In the genomic region with DNA sequence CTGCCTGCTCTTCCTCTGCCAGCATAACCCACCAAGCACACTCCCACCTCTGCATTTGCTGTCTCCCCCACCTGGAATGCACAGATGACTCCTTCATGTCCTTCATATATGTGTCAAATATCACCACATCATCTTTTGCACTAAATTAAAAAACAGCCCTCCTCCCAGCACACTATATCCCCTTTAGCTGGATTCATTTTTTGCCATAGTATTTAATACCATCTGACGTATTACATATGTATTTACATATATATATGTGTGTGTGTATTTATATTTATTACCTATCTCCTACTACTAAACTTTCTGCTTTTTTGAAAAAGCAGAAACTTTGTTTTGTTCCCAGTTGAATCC, we compare ENCODE assay signal across 9 cellular contexts. TPM values are rescaled to one million over a fixed set of nuclear protein-coding genes. Genes with fewer than 3 reads are reported as not detected.
DNase-seq lines count a peak whose midpoint lies in the region; TF ChIP-seq lines count a peak whose summit lies in the region.
"Had no signal": no experiment of that assay in that cellular context is flagged by ENCODE, and none has a peak within 500 bp of the region (broad histone marks: within the 10 kb centered on the region; RNA-seq: fewer than 3 reads in every experiment).

No MANE protein-coding gene starts in this region.

- H3K27me3 ChIP-seq in BE2C (no peaks in the 10 kb centered on the region), H9 (ENCODE audit: insufficient read depth, low read length) (no peaks in the 10 kb centered on the region), mesendoderm (ENCODE audit: insufficient read depth, low read length, poor library complexity) (no peaks in the 10 kb centered on the region)

- H2BK15ac ChIP-seq in H9 (ENCODE audit: low read depth, low read length): no peak overlapping the region
- no peak overlapping the region for H2BK15ac ChIP-seq in mesendoderm (replicated peaks; ENCODE audit: low read depth)

- H4K5ac ChIP-seq in H9 (ENCODE audit: insufficient read length, low read depth, low read length) (no peak overlapping the region), mesendoderm (ENCODE audit: low read length) (peak overlapping the region; percentile 17)

- H3K18ac ChIP-seq in H9 (ENCODE audit: insufficient read length, low read depth, low read length): peak overlapping the region; percentile 54
- no peak overlapping the region for H3K18ac ChIP-seq in mesendoderm (ENCODE audit: low read length)

- WGBS in H9 (ENCODE audit: extremely low coverage, insufficient read length, low lambda C conversion rate): no CpG with 5 or more reads among the region's 1 CpG
- WGBS in mesendoderm (ENCODE audit: extremely low coverage, insufficient coverage, low lambda C conversion rate): no CpG with 5 or more reads among the region's 1 CpG

- peak overlapping the region; percentile 37 to 45; a peak in 3 of 5 replicates for H3K4me3 Mint-ChIP-seq in H9
- H3K4me3 Mint-ChIP-seq in activated T-helper 1 cell treated with anti-CD3 and anti-CD28 coated beads, Interleukin-12 subunit alpha, Interleukin-12 subunit beta, Interleukin-2, Interleukin-4 antibody, amounts not matched to agents 30 ng/mL and 10 ng/mL and 1 ng/mL, durations not matched to agents 14 hours and 24 hours and 36 hours: no peak overlapping the region

- no peak overlapping the region for H2AK5ac ChIP-seq in H9 (ENCODE audit: insufficient read length, low read length)
- no peak overlapping the region for H2AK5ac ChIP-seq in mesendoderm (ENCODE audit: low read length)

- H3K9me3 ChIP-seq in BE2C (no peaks in the 10 kb centered on the region), H9 (ENCODE audit: control insufficient read depth, low read depth, low read length) (no peaks in the 10 kb centered on the region)
- H3K9me3 ChIP-seq: SK-N-SH had no signal

- H3K4me3 ChIP-seq in BE2C (ENCODE audit: low read depth, low read length) (peak overlapping the region; percentile 14), mesendoderm (ENCODE audit: low read length) (no peak overlapping the region)

- no peaks in the 10 kb centered on the region for H3K23me2 ChIP-seq in H9 (ENCODE audit: insufficient read length, low read depth, low read length, poor library complexity, severe bottlenecking)

- H3K9ac ChIP-seq in H9 (ENCODE audit: extremely low read depth, insufficient read length, low read length) (no peak overlapping the region), mesendoderm (ENCODE audit: low read length) (peak overlapping the region; percentile 0)
- H3K9ac ChIP-seq: SK-N-SH had no signal

- H3K9me3 Mint-ChIP-seq in H9: no peaks in the 10 kb centered on the region; a peak in 1 of 5 replicates
- no peaks in the 10 kb centered on the region for H3K9me3 Mint-ChIP-seq in activated T-helper 1 cell treated with anti-CD3 and anti-CD28 coated beads, Interleukin-12 subunit alpha, Interleukin-12 subunit beta, Interleukin-2, Interleukin-4 antibody, amounts not matched to agents 30 ng/mL and 10 ng/mL and 1 ng/mL, durations not matched to agents 14 hours and 24 hours and 36 hours

- DNase-seq in BE2C: no peak
- no peak for DNase-seq in H9
- DNase-seq in activated T-helper 1 cell treated with anti-CD3 and anti-CD28 coated beads, Interleukin-12 subunit alpha, Interleukin-12 subunit beta, Interleukin-2, Interleukin-4 antibody, amounts not matched to agents 30 ng/mL and 10 ng/mL and 1 ng/mL, durations not matched to agents 14 hours and 24 hours and 36 hours (ENCODE audit: low spot score): no peak
- DNase-seq in mesendoderm: no peak
- DNase-seq in NCI-H128 (lab: John Stamatoyannopoulos, UW; ENCODE audit: unreplicated experiment): no peak
- no peak for DNase-seq in NCI-H2171 treated with DMSO at 0.1 percent for 48 hours (lab: John Stamatoyannopoulos, UW)
- DNase-seq in SKM-1 (lab: John Stamatoyannopoulos, UW; ENCODE audit: unreplicated experiment): no peak
- DNase-seq in NCI-H524 (lab: John Stamatoyannopoulos, UW): no peak

- no peak overlapping the region for H4K91ac ChIP-seq in H9 (ENCODE audit: insufficient read length, low read depth, low read length)

- no peaks in the 10 kb centered on the region for H4K20me1 ChIP-seq in H9 (ENCODE audit: control insufficient read depth, insufficient read depth, insufficient read length)

- H4K8ac ChIP-seq in H9 (replicated peaks; ENCODE audit: insufficient read length, low read depth, low read length): no peak overlapping the region
- H4K8ac ChIP-seq in mesendoderm (ENCODE audit: low read depth, low read length): no peak overlapping the region

- no peak overlapping the region for H3K14ac ChIP-seq in H9 (ENCODE audit: insufficient read depth, low read length)

- H3T11ph ChIP-seq in H9 (ENCODE audit: low read length): no peak overlapping the region

- H3K4me1 ChIP-seq in BE2C (peaks cover 3% of the 10 kb centered on the region), H9 (ENCODE audit: insufficient read depth, low read length) (no peaks in the 10 kb centered on the region), mesendoderm (ENCODE audit: control insufficient read depth, low read depth, low read length) (peaks cover 2% of the 10 kb centered on the region)

- intact Hi-C loops in activated T-helper 1 cell treated with anti-CD3 and anti-CD28 coated beads, Interleukin-12 subunit alpha, Interleukin-12 subunit beta, Interleukin-2, Interleukin-4 antibody, amounts not matched to agents 30 ng/mL and 10 ng/mL and 1 ng/mL, durations not matched to agents 14 hours and 24 hours and 36 hours (cut with micrococcal nuclease): loop anchor here (1.0 kb wide), 1 partner anchor 29 kb away; the partner anchor contains the start of gene UBL7

- no peak overlapping the region for H3K4me2 ChIP-seq in H9 (ENCODE audit: insufficient read depth, insufficient read length, low read length)
- no peak overlapping the region for H3K4me2 ChIP-seq in mesendoderm (ENCODE audit: low read length)
- H3K4me2 ChIP-seq: SK-N-SH had no signal

- H3K79me1 ChIP-seq in H9 (ENCODE audit: insufficient read depth, low read depth, low read length, poor library complexity, severe bottlenecking) (no peaks in the 10 kb centered on the region), mesendoderm (ENCODE audit: low read length) (no peaks in the 10 kb centered on the region)

- H3K23ac ChIP-seq in H9 (ENCODE audit: insufficient read length, low read depth, low read length): no peak overlapping the region
- H3K23ac ChIP-seq in mesendoderm (ENCODE audit: low read length): no peak overlapping the region

- H2BK120ac ChIP-seq in H9 (ENCODE audit: low read depth, low read length, poor library complexity, severe bottlenecking) (no peak overlapping the region), mesendoderm (ENCODE audit: low read depth, low read length) (no peak overlapping the region)

- TF ChIP-seq CTCF in BE2C (IDR thresholded peaks at IDR 0.05; ENCODE audit: low read depth, low read length) (no peak), H9 (conservative IDR thresholded peaks at IDR 0.05) (no peak)

- H2BK5ac ChIP-seq in H9 (ENCODE audit: insufficient read length, low read length): no peak overlapping the region
- no peak overlapping the region for H2BK5ac ChIP-seq in mesendoderm (ENCODE audit: low read length)

- H3K27ac Mint-ChIP-seq in H9: peak overlapping the region; percentile 46 to 97 (median 64); a peak in 6 of 7 replicates
- H3K27ac Mint-ChIP-seq in activated T-helper 1 cell treated with anti-CD3 and anti-CD28 coated beads, Interleukin-12 subunit alpha, Interleukin-12 subunit beta, Interleukin-2, Interleukin-4 antibody, amounts not matched to agents 30 ng/mL and 10 ng/mL and 1 ng/mL, durations not matched to agents 14 hours and 24 hours and 36 hours: peak overlapping the region; percentile 64

- peaks cover 0 to 6% (median 4%) of the 10 kb centered on the region in 3 experiments; a peak in 4 of 7 replicates for H3K36me3 Mint-ChIP-seq in H9 (ENCODE audit: insufficient read depth in 1 of 3, low read depth in 3 of 3)
- no peaks in the 10 kb centered on the region for H3K36me3 Mint-ChIP-seq in activated T-helper 1 cell treated with anti-CD3 and anti-CD28 coated beads, Interleukin-12 subunit alpha, Interleukin-12 subunit beta, Interleukin-2, Interleukin-4 antibody, amounts not matched to agents 30 ng/mL and 10 ng/mL and 1 ng/mL, durations not matched to agents 14 hours and 24 hours and 36 hours (ENCODE audit: low read depth)

- no peak overlapping the region for H2BK20ac ChIP-seq in H9 (ENCODE audit: low read depth, low read length, poor library complexity, severe bottlenecking)

- H3K36me3 ChIP-seq in BE2C (no peaks in the 10 kb centered on the region), mesendoderm (ENCODE audit: control insufficient read depth, insufficient read depth, low read length) (no peaks in the 10 kb centered on the region)

- H3K4ac ChIP-seq in H9 (ENCODE audit: low read depth, low read length): no peak overlapping the region
- H3K4ac ChIP-seq in mesendoderm (ENCODE audit: low read depth, low read length): no peak overlapping the region

- H2BK12ac ChIP-seq in H9 (ENCODE audit: insufficient read length, low read depth, low read length): no peak overlapping the region

- H3K4me1 Mint-ChIP-seq in H9: peaks cover 4 to 8% of the 10 kb centered on the region in 2 experiments
- H3K4me1 Mint-ChIP-seq in activated T-helper 1 cell treated with anti-CD3 and anti-CD28 coated beads, Interleukin-12 subunit alpha, Interleukin-12 subunit beta, Interleukin-2, Interleukin-4 antibody, amounts not matched to agents 30 ng/mL and 10 ng/mL and 1 ng/mL, durations not matched to agents 14 hours and 24 hours and 36 hours (ENCODE audit: low read depth): peaks cover 13% of the 10 kb centered on the region

- H2AFZ ChIP-seq in H9 (ENCODE audit: low read length): no peak overlapping the region

- H3K56ac ChIP-seq in H9 (ENCODE audit: insufficient read length, low read depth, low read length) (no peak overlapping the region), mesendoderm (ENCODE audit: low read length) (peak overlapping the region; percentile 17)

- no peaks in the 10 kb centered on the region for H3K27me3 Mint-ChIP-seq in H9 (ENCODE audit: low read depth)
- H3K27me3 Mint-ChIP-seq in activated T-helper 1 cell treated with anti-CD3 and anti-CD28 coated beads, Interleukin-12 subunit alpha, Interleukin-12 subunit beta, Interleukin-2, Interleukin-4 antibody, amounts not matched to agents 30 ng/mL and 10 ng/mL and 1 ng/mL, durations not matched to agents 14 hours and 24 hours and 36 hours (ENCODE audit: insufficient read depth): no peaks in the 10 kb centered on the region

- no peaks in the 10 kb centered on the region for H3K79me2 ChIP-seq in H9 (ENCODE audit: insufficient read depth, low read length)
- no peaks in the 10 kb centered on the region for H3K79me2 ChIP-seq in mesendoderm (ENCODE audit: control insufficient read depth, insufficient read depth, low read length)

- H3K27ac ChIP-seq in H9 (ENCODE audit: insufficient read length, low read depth, low read length): no peak overlapping the region
- no peak overlapping the region for H3K27ac ChIP-seq in mesendoderm (ENCODE audit: low read depth, low read length)

RNA-seq across cellular contexts. Expression of gene UBL7, which starts 29.4 kb away (rescaled TPM):
- 84.1 TPM for polyA plus RNA-seq in BE2C (2012; ENCODE audit: insufficient read depth, insufficient read length, low read depth)
- total RNA-seq in H9 (2021): 47.5 and 48.7 TPM in 2 replicates
- total RNA-seq in activated T-helper 1 cell treated with anti-CD3 and anti-CD28 coated beads, Interleukin-12 subunit alpha, Interleukin-12 subunit beta, Interleukin-2, Interleukin-4 antibody, amounts not matched to agents 30 ng/mL and 10 ng/mL and 1 ng/mL, durations not matched to agents 14 hours and 24 hours and 36 hours: 55.4 and 56.0 TPM in 2 replicates
- polyA plus RNA-seq in mesendoderm (2013, experiment 1 of 2): 38.7 TPM
- polyA plus RNA-seq in mesendoderm (2013, experiment 2 of 2): 39.7 TPM

RNA-seq across cellular contexts. Expression of gene ARID3B, which starts 50.7 kb away (rescaled TPM):
- 34.6 TPM for polyA plus RNA-seq in BE2C (2012; ENCODE audit: insufficient read depth, insufficient read length, low read depth)
- total RNA-seq in H9 (2021): 101 and 110 TPM in 2 replicates
- total RNA-seq in activated T-helper 1 cell treated with anti-CD3 and anti-CD28 coated beads, Interleukin-12 subunit alpha, Interleukin-12 subunit beta, Interleukin-2, Interleukin-4 antibody, amounts not matched to agents 30 ng/mL and 10 ng/mL and 1 ng/mL, durations not matched to agents 14 hours and 24 hours and 36 hours: 48.8 and 53.6 TPM in 2 replicates
- 99.9 TPM for polyA plus RNA-seq in mesendoderm (2013, experiment 1 of 2)
- 98.8 TPM for polyA plus RNA-seq in mesendoderm (2013, experiment 2 of 2)

RNA-seq across cellular contexts. Expression of gene SEMA7A, which starts 56.6 kb away (rescaled TPM):
- polyA plus RNA-seq in BE2C (2012; ENCODE audit: insufficient read depth, insufficient read length, low read depth): 2.8 TPM
- 5.7 and 7.0 TPM in 2 replicates for total RNA-seq in H9 (2021)
- total RNA-seq in activated T-helper 1 cell treated with anti-CD3 and anti-CD28 coated beads, Interleukin-12 subunit alpha, Interleukin-12 subunit beta, Interleukin-2, Interleukin-4 antibody, amounts not matched to agents 30 ng/mL and 10 ng/mL and 1 ng/mL, durations not matched to agents 14 hours and 24 hours and 36 hours: 102 TPM in 2 replicates
- 9.6 TPM for polyA plus RNA-seq in mesendoderm (2013, experiment 1 of 2)
- 10.6 TPM for polyA plus RNA-seq in mesendoderm (2013, experiment 2 of 2)

Comparison
In these comparisons a context has a peak if more than half of its experiments do, and no peak if none do; other contexts are left out.
1. RNA of gene SEMA7A, which starts 56.6 kb away (total RNA-seq): 102 TPM in activated T-helper 1 cell treated with anti-CD3 and anti-CD28 coated beads, Interleukin-12 subunit alpha, Interleukin-12 subunit beta, Interleukin-2, Interleukin-4 antibody, amounts not matched to agents 30 ng/mL and 10 ng/mL and 1 ng/mL, durations not matched to agents 14 hours and 24 hours and 36 hours; 5.7 to 7.0 TPM in H9; every median in the first group is over 10 times any median in the second.